Comparison of ENCODE assay signal across 22 cellular contexts in the genomic region with DNA sequence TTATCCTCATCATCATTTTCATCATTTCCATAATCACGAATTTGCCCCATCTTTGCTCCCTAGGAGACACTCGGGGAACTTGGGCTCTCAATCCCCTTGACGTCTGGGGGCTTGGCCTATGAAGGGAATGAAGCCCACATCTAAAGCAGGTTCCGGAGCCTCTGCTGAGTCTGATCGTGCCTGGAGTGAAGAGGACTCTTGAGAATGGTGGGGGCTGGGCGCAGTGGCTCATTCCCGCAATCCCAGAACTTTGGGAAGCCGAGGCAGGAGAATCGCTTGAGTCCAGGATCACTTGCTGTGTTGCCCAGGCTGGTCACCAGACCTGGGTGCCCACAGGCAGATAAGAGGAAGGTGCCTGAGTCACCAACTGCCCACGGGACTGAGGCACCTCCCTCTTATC.
"Had no signal": no experiment of that assay in that cellular context is flagged by ENCODE, and none has a peak within 500 bp of the region (broad histone marks: within the 10 kb centered on the region; RNA-seq: fewer than 3 reads in every experiment).

No MANE protein-coding gene starts in this region.

- H3K9me3 ChIP-seq: body of pancreas, gastroesophageal sphincter, heart left ventricle, transverse colon had no signal

- H3K27ac ChIP-seq: body of pancreas, cardiac muscle cell, gastroesophageal sphincter, heart left ventricle, transverse colon had no signal

- H3K4me3 ChIP-seq: body of pancreas, cardiac muscle cell, dorsolateral prefrontal cortex, gastroesophageal sphincter, heart left ventricle, lung, transverse colon had no signal

- H3K36me3 ChIP-seq: cardiac muscle cell, gastroesophageal sphincter, heart left ventricle, transverse colon had no signal

- ATAC-seq: activated CD4-positive, alpha-beta T cell treated with anti-CD3 and anti-CD28 coated beads for 36 hours; activated naive CD8-positive, alpha-beta T cell treated with anti-CD3 and anti-CD28 coated beads, Interleukin-2, amount 50 U/mL, for 24 hours; body of pancreas; gastroesophageal sphincter; heart left ventricle; naive thymus-derived CD4-positive, alpha-beta T cell; stimulated activated naive CD8-positive, alpha-beta T cell treated with anti-CD3 and anti-CD28 coated beads, Interleukin-15, Interleukin-2, amounts not matched to agents 100 U/mL and 50 U/mL, for 24 hours; WTC11 had no signal

- H3K27me3 ChIP-seq: body of pancreas, cardiac muscle cell, dorsolateral prefrontal cortex, heart left ventricle, transverse colon had no signal

- FAIRE-seq: kidney, urothelium cell line had no signal

- H3K4me1 ChIP-seq: body of pancreas, transverse colon had no signal

- DNase-seq: activated CD4-positive, alpha-beta memory T cell treated with anti-CD3 and anti-CD28 coated beads for 36 hours; activated CD4-positive, alpha-beta T cell treated with anti-CD3 and anti-CD28 coated beads for 36 hours; activated gamma-delta T cell; activated naive CD4-positive, alpha-beta T cell treated with anti-CD3 and anti-CD28 coated beads, Interleukin-2, amount 50 U/mL, for 16 hours; activated naive CD8-positive, alpha-beta T cell treated with anti-CD3 and anti-CD28 coated beads, Interleukin-2, amount 50 U/mL, for 24 hours; activated T-cell treated with anti-CD3 and anti-CD28 coated beads for 4 hours; anterior cingulate cortex; body of pancreas; kidney; naive thymus-derived CD4-positive, alpha-beta T cell; retina; stimulated activated CD4-positive, alpha-beta T cell treated with anti-CD3 and anti-CD28 coated beads, Interleukin-4, amount 100 ng/mL, for 24 hours; stimulated activated naive CD8-positive, alpha-beta T cell treated with anti-CD3 and anti-CD28 coated beads, Interleukin-15, Interleukin-2, amounts not matched to agents 100 U/mL and 50 U/mL, for 24 hours; T-helper 9 cell; transverse colon had no signal
